Comparison of ENCODE assay signal across 8 cellular contexts in the genomic region with DNA sequence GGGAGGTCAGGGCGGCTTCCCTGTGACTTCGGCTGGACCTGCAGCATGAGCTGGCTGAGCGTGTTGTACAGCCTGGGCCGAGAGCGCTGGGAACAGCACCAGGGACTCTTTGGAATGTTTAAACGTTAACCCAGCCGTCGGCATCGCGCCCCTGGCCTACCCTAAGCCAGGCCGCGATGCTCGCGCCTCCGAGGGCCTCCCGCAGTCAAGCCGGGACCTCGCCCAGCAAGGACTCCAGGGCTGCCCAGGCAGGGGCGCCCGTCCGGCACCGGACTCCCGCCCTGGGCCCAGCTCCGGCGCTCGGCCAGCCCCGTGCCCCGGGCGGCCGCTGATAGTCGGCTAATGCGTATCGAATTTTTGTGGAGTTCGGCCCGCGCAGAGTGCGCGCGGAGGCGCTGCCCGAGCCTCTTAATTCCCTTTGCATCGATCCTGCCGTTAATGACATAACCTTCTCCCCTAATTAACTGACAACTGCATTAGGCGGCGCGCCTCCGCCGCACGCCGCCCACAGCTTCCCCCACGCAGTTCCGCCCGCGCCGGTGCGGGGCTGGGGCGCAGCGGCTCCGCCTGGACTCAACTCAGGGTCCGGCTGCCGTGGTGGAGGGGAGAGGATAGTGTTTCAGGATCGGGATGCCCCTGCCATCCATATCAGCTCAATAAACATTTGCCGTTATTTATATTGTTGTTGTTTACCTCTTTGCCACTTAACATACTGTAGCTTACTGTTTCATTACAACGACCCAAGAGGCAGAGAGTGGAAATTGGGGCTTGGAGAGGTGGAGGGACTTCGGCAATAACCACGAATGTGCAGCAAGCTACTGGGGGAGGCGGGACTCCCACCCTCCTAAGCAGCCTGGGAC. TPM values are rescaled to one million over a fixed set of nuclear protein-coding genes. Genes with fewer than 3 reads are reported as not detected.
DNase-seq lines count a peak whose midpoint lies in the region; ATAC-seq lines count a peak whose summit lies in the region.

No MANE protein-coding gene starts in this region.

- intact Hi-C loops in left colon (cut with DNase I, micrococcal nuclease): no loop called here

- H3K27me3 Mint-ChIP-seq in stimulated activated naive CD8-positive, alpha-beta T cell treated with anti-CD3 and anti-CD28 coated beads, Interleukin-15, amount 100 ng/mL, for 72 hours: peaks cover 59% of the 10 kb centered on the region

- peaks cover 29% of the 10 kb centered on the region for H3K27me3 ChIP-seq in MG63

- DNase-seq in COR-L47 (lab: John Stamatoyannopoulos, UW): peak; percentile 35
- peak; percentile 36 for DNase-seq in MG63
- DNase-seq in cerebellar cortex (ENCODE audit: low spot score): peak; percentile 44
- DNase-seq in left colon: peak in 1 of 2 donors; percentile 12
- no peak for DNase-seq in stimulated activated naive CD8-positive, alpha-beta T cell treated with anti-CD3 and anti-CD28 coated beads, Interleukin-15, amount 100 ng/mL, for 72 hours
- no peak for DNase-seq in DMS79 treated with DMSO at 0.1 percent for 48 hours (lab: John Stamatoyannopoulos, UW)

- no peaks in the 10 kb centered on the region for H3K9me3 Mint-ChIP-seq in stimulated activated naive CD8-positive, alpha-beta T cell treated with anti-CD3 and anti-CD28 coated beads, Interleukin-15, amount 100 ng/mL, for 72 hours

- H3K9me3 ChIP-seq in MG63: no peaks in the 10 kb centered on the region; the same call in 1 of the 2 replicates

- H3K27ac Mint-ChIP-seq in stimulated activated naive CD8-positive, alpha-beta T cell treated with anti-CD3 and anti-CD28 coated beads, Interleukin-15, amount 100 ng/mL, for 72 hours: no peak overlapping the region

- H3K4me1 Mint-ChIP-seq in stimulated activated naive CD8-positive, alpha-beta T cell treated with anti-CD3 and anti-CD28 coated beads, Interleukin-15, amount 100 ng/mL, for 72 hours: peaks cover 13% of the 10 kb centered on the region

- peak overlapping the region; percentile 35 to 51 for H3K4me3 Mint-ChIP-seq in stimulated activated naive CD8-positive, alpha-beta T cell treated with anti-CD3 and anti-CD28 coated beads, Interleukin-15, amount 100 ng/mL, for 72 hours

- H3K36me3 ChIP-seq in MG63: no peaks in the 10 kb centered on the region

- peak; percentile 26 for ATAC-seq in left colon
- ATAC-seq in stimulated activated naive CD8-positive, alpha-beta T cell treated with anti-CD3 and anti-CD28 coated beads, Interleukin-15, amount 100 ng/mL, for 72 hours: peak; percentile 48
- no peak for ATAC-seq in HG03565 (IDR thresholded peaks at IDR 0.05; ENCODE audit: unreplicated experiment)
- no peak for ATAC-seq in HG02610 (IDR thresholded peaks at IDR 0.05; ENCODE audit: unreplicated experiment)

- H3K4me3 ChIP-seq in MG63: peak overlapping the region; percentile 8

RNA-seq across cellular contexts. Expression of gene CDC23, which starts 28.8 kb away (rescaled TPM):
- 33.8 and 44.3 TPM in 2 replicates for total RNA-seq in MG63 (2014; rRNA removed; shearing (Covaris generic); ENCODE audit: low replicate concordance)
- 10 to 100 TPM; 13.9 to 14.9 TPM for total RNA-seq in left colon

RNA-seq across cellular contexts. Expression of gene GFRA3, which starts 32.5 kb away (rescaled TPM):
- not detected in 2 replicates for total RNA-seq in MG63 (2014; rRNA removed; shearing (Covaris generic); ENCODE audit: low replicate concordance)
- total RNA-seq in left colon: 1 to 10 TPM in 1 of 2 donors, under 1 TPM in 1; 0.82 to 1.3 TPM

Comparison
In these comparisons a context has a peak if more than half of its experiments do, and no peak if none do; other contexts are left out.
1. DNase-seq: peak in COR-L47 (single experiment), MG63 (single experiment) and cerebellar cortex (single experiment); none in stimulated activated naive CD8-positive, alpha-beta T cell treated with anti-CD3 and anti-CD28 coated beads, Interleukin-15, amount 100 ng/mL, for 72 hours (0 of 2) and DMS79 treated with DMSO at 0.1 percent for 48 hours (single experiment).
2. ATAC-seq: peak in left colon (single experiment) and stimulated activated naive CD8-positive, alpha-beta T cell treated with anti-CD3 and anti-CD28 coated beads, Interleukin-15, amount 100 ng/mL, for 72 hours (single experiment); none in HG03565 (single experiment) and HG02610 (single experiment).